Comparison of ENCODE assay signal across 21 cellular contexts in the genomic region with DNA sequence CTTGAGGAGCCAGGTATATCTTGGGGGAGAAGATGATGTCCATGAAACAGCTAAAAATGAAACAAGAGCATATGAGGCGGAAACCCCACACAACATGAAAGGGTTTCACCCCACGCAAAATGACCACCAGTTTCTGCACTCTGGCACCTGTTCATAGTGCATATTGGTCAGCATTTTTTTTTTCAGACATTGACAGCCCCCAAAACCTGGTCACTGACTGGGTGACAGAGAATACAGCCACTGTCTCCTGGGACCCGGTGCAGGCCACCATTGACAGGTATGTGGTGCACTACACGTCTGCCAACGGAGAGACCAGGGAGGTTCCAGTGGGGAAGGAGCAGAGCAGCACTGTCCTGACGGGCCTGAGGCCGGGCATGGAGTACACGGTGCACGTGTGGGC. TPM values are rescaled to one million over a fixed set of nuclear protein-coding genes. Genes with fewer than 3 reads are reported as not detected.
DNase-seq lines count a peak whose midpoint lies in the region; ATAC-seq and TF ChIP-seq lines count a peak whose summit lies in the region.
"Had no signal": no experiment of that assay in that cellular context is flagged by ENCODE, and none has a peak within 500 bp of the region (broad histone marks: within the 10 kb centered on the region; RNA-seq: fewer than 3 reads in every experiment).

No MANE protein-coding gene starts in this region.

- ATAC-seq in GM18907 (IDR thresholded peaks at IDR 0.05; ENCODE audit: unreplicated experiment), result peak; percentile 58
- peak; percentile 80 for ATAC-seq in HG02885 (IDR thresholded peaks at IDR 0.05; ENCODE audit: poor library complexity, unreplicated experiment)
- peak; percentile 61 for ATAC-seq in HG03565 (IDR thresholded peaks at IDR 0.05; ENCODE audit: unreplicated experiment)
- no peak for ATAC-seq in HG02571 (IDR thresholded peaks at IDR 0.05; ENCODE audit: unreplicated experiment)
- ATAC-seq: T-cell had no signal

- DNase-seq in GM12865 (ENCODE audit: low read depth), result peak; percentile 28
- no peak for DNase-seq in caudate nucleus (lab: John Stamatoyannopoulos, UW)
- DNase-seq in medulla oblongata (ENCODE audit: extremely low spot score), result no peak
- no peak for DNase-seq in Calu3
- DNase-seq: 8988T, EL, HCEC 1CT, KBM-7, NCI-H1048, NCI-H1694, NCI-H2107, NCI-H226, NCI-H526 treated with DMSO at 0.1 percent for 48 hours, T-cell had no signal

- TF ChIP-seq CTCF in GM12865 (IDR thresholded peaks at IDR 0.05; ENCODE audit: insufficient read depth, low read depth, low read length, missing control alignments) (no peak), Calu3 (IDR thresholded peaks at IDR 0.05; ENCODE audit: unreplicated experiment) (no peak)

- H3K27ac Mint-ChIP-seq in Calu3 (ENCODE audit: unreplicated experiment), result no peak overlapping the region
- H3K27ac Mint-ChIP-seq: T-cell had no signal

- CTCF ChIA-PET in Calu3 (lab: Charles Lee), result no interaction called here

- BruUV-seq in Calu3 (replicated peaks; lab: Mats Ljungman, UMichigan), result no TSS peak

- no peaks in the 10 kb centered on the region for H3K4me1 Mint-ChIP-seq in Calu3 (ENCODE audit: low read depth, unreplicated experiment)
- H3K4me1 Mint-ChIP-seq: T-cell had no signal

- H3K4me3 Mint-ChIP-seq in Calu3 (ENCODE audit: low read depth, unreplicated experiment), result no peak overlapping the region
- H3K4me3 Mint-ChIP-seq: T-cell had no signal

- intact Hi-C loops in Calu3 (cut with micrococcal nuclease; ENCODE audit: unreplicated experiment), result no loop called here

- H3K27ac ChIP-seq in caudate nucleus (ENCODE audit: low read depth, low read length), result no peak overlapping the region
- H3K27ac ChIP-seq: BLaER1 had no signal

- peaks cover 30% of the 10 kb centered on the region for H3K27me3 Mint-ChIP-seq in Calu3 (ENCODE audit: unreplicated experiment)

- no peaks in the 10 kb centered on the region for H3K9me3 Mint-ChIP-seq in Calu3 (ENCODE audit: low read depth, unreplicated experiment)

- H3K36me3 Mint-ChIP-seq in Calu3 (ENCODE audit: insufficient read depth, unreplicated experiment), result no peaks in the 10 kb centered on the region
- H3K36me3 Mint-ChIP-seq: T-cell had no signal

- H3K4me3 ChIP-seq in GM12865 (ENCODE audit: low read depth, low read length), result no peak overlapping the region
- H3K4me3 ChIP-seq: BLaER1 had no signal

RNA-seq across cellular contexts. Expression of a gene that starts 50.7 kb away (rescaled TPM):
- total RNA-seq in Calu3 (2022), result 0.07 TPM in 1 of 2 replicates, not detected in the other
- total RNA-seq: M059J, SK-MEL-5, T-cell had no signal
